Comparison of ENCODE assay signal across 1 cellular context in genomic region chr7:50659329-50659965, GRCh38.
TF ChIP-seq lines count a peak whose summit lies in the region.

No MANE protein-coding gene starts in this region.

TF ChIP-seq in SK-N-SH treated with all-trans-retinoic acid at 6 μM for 48 hours, 23 proteins besides CTCF, POLR2A, EP300 and RAD21 (continued from another document):
- TF ChIP-seq ARNTL (CRISPR knock-in tag; IDR thresholded peaks at IDR 0.05; ENCODE audit: borderline replicate concordance, low read depth) (no peak), ZFP30 (CRISPR knock-in tag; IDR thresholded peaks at IDR 0.05) (no peak), ZC3H10 (CRISPR knock-in tag; IDR thresholded peaks at IDR 0.05) (no peak), ZNF565 (CRISPR knock-in tag; conservative IDR thresholded peaks at IDR 0.05; ENCODE audit: low read depth) (no peak)
